ENCODE assay signal across 18 cellular contexts in the genomic region with DNA sequence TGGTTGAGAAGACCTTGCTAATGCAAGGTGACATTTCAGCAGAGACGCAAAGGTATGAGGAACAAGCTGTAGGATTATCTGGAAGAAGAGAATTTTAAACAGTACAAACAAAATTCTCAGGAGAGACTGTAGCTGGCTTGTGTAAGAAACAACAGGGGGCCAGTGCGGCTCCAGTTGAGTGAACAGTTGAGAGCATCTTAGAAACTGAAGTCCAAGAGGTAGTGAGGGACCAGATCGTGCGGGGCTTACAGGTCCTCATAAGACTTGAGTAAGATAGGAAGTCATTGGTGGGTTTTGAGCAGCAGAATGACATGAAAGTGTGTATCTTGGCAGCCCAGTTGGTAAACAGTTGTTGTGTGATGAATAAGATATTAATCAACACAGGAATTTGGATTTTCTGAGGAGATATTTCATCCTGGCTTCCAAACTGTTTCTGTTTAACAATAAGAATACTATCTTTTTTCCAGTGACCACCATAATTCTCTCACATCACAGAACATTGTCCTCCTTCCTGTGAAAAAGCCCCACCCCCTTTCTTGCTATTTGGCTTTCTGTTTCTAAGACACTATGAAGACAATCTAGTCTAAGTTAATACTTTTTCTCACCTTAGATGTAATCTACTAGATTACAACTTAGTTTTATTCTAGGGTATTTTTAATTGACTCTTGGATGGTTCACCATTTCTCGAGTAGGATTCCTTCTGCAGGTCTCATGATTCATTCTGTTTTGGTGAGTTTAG.
"Had no signal": no experiment of that assay in that cellular context is flagged by ENCODE, and none has a peak within 500 bp of the region (broad histone marks: within the 10 kb centered on the region; RNA-seq: fewer than 3 reads in every experiment).

No MANE protein-coding gene starts in this region.

- H3K4me3 Mint-ChIP-seq: nephron; stimulated activated naive B cell treated with anti-CD40 and anti-IgM and Interleukin-4, amounts not matched to agents 10 μg/mL and 1 μg/mL and 100 μg/mL, for 72 hours had no signal

- DNase-seq: activated CD4-positive, alpha-beta T cell treated with anti-CD3 and anti-CD28 coated beads, Interleukin-2, amount 50 U/mL, for 1 hour; activated naive CD4-positive, alpha-beta T cell treated with anti-CD3 and anti-CD28 coated beads, Interleukin-2, amount 50 U/mL, for 16 hours; brain microvascular endothelial cell; dorsolateral prefrontal cortex; glutamatergic neuron; left cardiac atrium; midbrain; sigmoid colon; stimulated activated CD4-positive, alpha-beta T cell treated with anti-CD3 and anti-CD28 coated beads, Interleukin-2, amount 100 ng/mL, for 24 hours; stimulated activated naive B cell treated with anti-CD40 and anti-IgM and Interleukin-4, amounts not matched to agents 10 μg/mL and 1 μg/mL and 100 μg/mL, for 72 hours; T1000; upper lobe of right lung; WERI-Rb-1 had no signal

- FAIRE-seq: endometrium had no signal

- H3K4me3 ChIP-seq: dorsolateral prefrontal cortex, lung, sigmoid colon, SJSA1, upper lobe of right lung had no signal

- H3K27me3 Mint-ChIP-seq: stimulated activated naive B cell treated with anti-CD40 and anti-IgM and Interleukin-4, amounts not matched to agents 10 μg/mL and 1 μg/mL and 100 μg/mL, for 72 hours had no signal

- H3K9me3 Mint-ChIP-seq: nephron; stimulated activated naive B cell treated with anti-CD40 and anti-IgM and Interleukin-4, amounts not matched to agents 10 μg/mL and 1 μg/mL and 100 μg/mL, for 72 hours had no signal

- ATAC-seq: esophagus mucosa; left cardiac atrium; stimulated activated naive B cell treated with anti-CD40 and anti-IgM and Interleukin-4, amounts not matched to agents 10 μg/mL and 1 μg/mL and 100 μg/mL, for 72 hours; upper lobe of right lung had no signal

- H3K27ac Mint-ChIP-seq: nephron; stimulated activated naive B cell treated with anti-CD40 and anti-IgM and Interleukin-4, amounts not matched to agents 10 μg/mL and 1 μg/mL and 100 μg/mL, for 72 hours had no signal

- H3K4me1 Mint-ChIP-seq: nephron had no signal

- H3K4me1 ChIP-seq: sigmoid colon, SJSA1, upper lobe of right lung had no signal

- H3K27ac ChIP-seq: brain microvascular endothelial cell, dorsolateral prefrontal cortex, sigmoid colon, SJSA1, upper lobe of right lung, WERI-Rb-1 had no signal

- H3K27me3 ChIP-seq: brain microvascular endothelial cell, dorsolateral prefrontal cortex, sigmoid colon, SJSA1, upper lobe of right lung had no signal

- H3K9me3 ChIP-seq: sigmoid colon, SJSA1, upper lobe of right lung had no signal
